Comparison of ENCODE assay signal across 1 cellular context in the genomic region with DNA sequence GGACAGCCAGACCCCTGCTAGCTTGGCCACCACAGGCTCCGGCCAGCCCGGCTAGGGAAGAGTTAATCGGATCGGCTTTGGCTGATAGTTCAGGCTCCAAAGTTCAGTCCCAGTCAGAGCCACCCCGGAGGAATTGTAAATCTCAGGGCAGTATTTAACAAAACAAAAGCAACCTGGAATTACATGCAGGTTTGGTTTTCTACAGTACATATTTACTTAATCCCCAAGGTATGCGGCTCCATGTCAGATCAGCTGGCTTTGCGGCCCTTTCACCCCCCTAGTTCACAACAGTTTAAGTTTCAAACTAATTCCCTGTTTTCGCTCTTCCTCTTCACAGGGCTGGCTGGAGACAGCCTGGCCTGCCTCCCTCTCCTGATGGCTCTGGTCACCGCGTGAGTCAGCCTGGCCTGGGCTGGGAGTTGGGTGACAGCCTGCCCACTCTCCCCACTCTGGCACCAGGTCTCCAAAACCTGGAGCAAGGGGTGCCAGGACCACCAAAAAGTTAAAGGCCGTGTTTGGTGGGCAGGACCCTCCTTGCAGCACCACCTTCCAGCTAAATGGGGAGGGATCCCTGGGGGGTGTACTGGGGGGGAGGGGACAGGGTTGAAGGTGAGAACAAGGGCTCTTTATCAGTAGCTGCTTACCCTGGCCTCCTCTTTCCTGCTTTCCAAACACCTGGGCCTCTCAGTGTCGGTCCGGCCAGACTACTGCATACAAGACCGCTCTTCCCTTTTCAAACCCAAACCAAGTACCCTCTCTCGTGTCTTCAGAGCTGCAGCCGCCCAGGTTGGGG.
TF ChIP-seq lines count a peak whose summit lies in the region.

No MANE protein-coding gene starts in this region.

TF ChIP-seq in HepG2, 621 proteins besides CTCF, POLR2A, EP300 and RAD21 (continued from another document):
- TF ChIP-seq, protein P1, sequence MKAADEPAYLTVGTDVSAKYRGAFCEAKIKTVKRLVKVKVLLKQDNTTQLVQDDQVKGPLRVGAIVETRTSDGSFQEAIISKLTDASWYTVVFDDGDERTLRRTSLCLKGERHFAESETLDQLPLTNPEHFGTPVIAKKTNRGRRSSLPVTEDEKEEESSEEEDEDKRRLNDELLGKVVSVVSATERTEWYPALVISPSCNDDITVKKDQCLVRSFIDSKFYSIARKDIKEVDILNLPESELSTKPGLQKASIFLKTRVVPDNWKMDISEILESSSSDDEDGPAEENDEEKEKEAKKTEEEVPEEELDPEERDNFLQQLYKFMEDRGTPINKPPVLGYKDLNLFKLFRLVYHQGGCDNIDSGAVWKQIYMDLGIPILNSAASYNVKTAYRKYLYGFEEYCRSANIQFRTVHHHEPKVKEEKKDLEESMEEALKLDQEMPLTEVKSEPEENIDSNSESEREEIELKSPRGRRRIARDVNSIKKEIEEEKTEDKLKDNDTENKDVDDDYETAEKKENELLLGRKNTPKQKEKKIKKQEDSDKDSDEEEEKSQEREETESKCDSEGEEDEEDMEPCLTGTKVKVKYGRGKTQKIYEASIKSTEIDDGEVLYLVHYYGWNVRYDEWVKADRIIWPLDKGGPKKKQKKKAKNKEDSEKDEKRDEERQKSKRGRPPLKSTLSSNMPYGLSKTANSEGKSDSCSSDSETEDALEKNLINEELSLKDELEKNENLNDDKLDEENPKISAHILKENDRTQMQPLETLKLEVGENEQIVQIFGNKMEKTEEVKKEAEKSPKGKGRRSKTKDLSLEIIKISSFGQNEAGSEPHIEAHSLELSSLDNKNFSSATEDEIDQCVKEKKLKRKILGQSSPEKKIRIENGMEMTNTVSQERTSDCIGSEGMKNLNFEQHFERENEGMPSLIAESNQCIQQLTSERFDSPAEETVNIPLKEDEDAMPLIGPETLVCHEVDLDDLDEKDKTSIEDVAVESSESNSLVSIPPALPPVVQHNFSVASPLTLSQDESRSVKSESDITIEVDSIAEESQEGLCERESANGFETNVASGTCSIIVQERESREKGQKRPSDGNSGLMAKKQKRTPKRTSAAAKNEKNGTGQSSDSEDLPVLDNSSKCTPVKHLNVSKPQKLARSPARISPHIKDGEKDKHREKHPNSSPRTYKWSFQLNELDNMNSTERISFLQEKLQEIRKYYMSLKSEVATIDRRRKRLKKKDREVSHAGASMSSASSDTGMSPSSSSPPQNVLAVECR (CRISPR knock-in tag; IDR thresholded peaks at IDR 0.05; ENCODE audit: borderline replicate concordance): peak; percentile 82; the same call in 1 of the 2 replicates
- TF ChIP-seq CCAR2 (optimal IDR thresholded peaks at IDR 0.05; ENCODE audit: low read depth, low read length): no peak
- no peak; the same call in 1 of the 2 replicates for TF ChIP-seq ZMYM3 (CRISPR knock-in tag; IDR thresholded peaks at IDR 0.05)
- peak; percentile 66; the same call in 1 of the 2 replicates for TF ChIP-seq NFKBIZ (CRISPR knock-in tag; IDR thresholded peaks at IDR 0.05)
- TF ChIP-seq ZMYM2 (CRISPR knock-in tag; IDR thresholded peaks at IDR 0.05): no peak; the same call in 1 of the 2 replicates
- peak; percentile 72; the same call in 1 of the 2 replicates for TF ChIP-seq ZNF296 (CRISPR knock-in tag; conservative IDR thresholded peaks at IDR 0.05)
- peak; percentile 85; the same call in 1 of the 2 replicates for TF ChIP-seq ERF (CRISPR knock-in tag; IDR thresholded peaks at IDR 0.05)
- TF ChIP-seq SNRNP70 (IDR thresholded peaks at IDR 0.05; ENCODE audit: low read depth, low read length): no peak
- peak; percentile 82 for TF ChIP-seq ELF3 (CRISPR knock-in tag; IDR thresholded peaks at IDR 0.05)
- TF ChIP-seq FOXO1 (CRISPR knock-in tag; IDR thresholded peaks at IDR 0.05): peak; percentile 80
- peak; percentile 15 for TF ChIP-seq RBM39 (IDR thresholded peaks at IDR 0.05; ENCODE audit: low read depth, low read length, poor library complexity, severe bottlenecking)
- no peak; the same call in none of the 2 replicates for TF ChIP-seq TARDBP (CRISPR knock-in tag; IDR thresholded peaks at IDR 0.05)
- TF ChIP-seq, protein P2, sequence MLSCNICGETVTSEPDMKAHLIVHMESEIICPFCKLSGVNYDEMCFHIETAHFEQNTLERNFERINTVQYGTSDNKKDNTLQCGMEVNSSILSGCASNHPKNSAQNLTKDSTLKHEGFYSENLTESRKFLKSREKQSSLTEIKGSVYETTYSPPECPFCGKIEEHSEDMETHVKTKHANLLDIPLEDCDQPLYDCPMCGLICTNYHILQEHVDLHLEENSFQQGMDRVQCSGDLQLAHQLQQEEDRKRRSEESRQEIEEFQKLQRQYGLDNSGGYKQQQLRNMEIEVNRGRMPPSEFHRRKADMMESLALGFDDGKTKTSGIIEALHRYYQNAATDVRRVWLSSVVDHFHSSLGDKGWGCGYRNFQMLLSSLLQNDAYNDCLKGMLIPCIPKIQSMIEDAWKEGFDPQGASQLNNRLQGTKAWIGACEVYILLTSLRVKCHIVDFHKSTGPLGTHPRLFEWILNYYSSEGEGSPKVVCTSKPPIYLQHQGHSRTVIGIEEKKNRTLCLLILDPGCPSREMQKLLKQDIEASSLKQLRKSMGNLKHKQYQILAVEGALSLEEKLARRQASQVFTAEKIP (CRISPR knock-in tag; IDR thresholded peaks at IDR 0.05; ENCODE audit: borderline replicate concordance): no peak
- TF ChIP-seq, protein P3, sequence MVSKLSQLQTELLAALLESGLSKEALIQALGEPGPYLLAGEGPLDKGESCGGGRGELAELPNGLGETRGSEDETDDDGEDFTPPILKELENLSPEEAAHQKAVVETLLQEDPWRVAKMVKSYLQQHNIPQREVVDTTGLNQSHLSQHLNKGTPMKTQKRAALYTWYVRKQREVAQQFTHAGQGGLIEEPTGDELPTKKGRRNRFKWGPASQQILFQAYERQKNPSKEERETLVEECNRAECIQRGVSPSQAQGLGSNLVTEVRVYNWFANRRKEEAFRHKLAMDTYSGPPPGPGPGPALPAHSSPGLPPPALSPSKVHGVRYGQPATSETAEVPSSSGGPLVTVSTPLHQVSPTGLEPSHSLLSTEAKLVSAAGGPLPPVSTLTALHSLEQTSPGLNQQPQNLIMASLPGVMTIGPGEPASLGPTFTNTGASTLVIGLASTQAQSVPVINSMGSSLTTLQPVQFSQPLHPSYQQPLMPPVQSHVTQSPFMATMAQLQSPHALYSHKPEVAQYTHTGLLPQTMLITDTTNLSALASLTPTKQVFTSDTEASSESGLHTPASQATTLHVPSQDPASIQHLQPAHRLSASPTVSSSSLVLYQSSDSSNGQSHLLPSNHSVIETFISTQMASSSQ (IDR thresholded peaks at IDR 0.05; ENCODE audit: low read depth): peak; percentile 52
- TF ChIP-seq, protein P3 (CRISPR knock-in tag; IDR thresholded peaks at IDR 0.05; ENCODE audit: borderline replicate concordance): no peak
- TF ChIP-seq, protein P4, sequence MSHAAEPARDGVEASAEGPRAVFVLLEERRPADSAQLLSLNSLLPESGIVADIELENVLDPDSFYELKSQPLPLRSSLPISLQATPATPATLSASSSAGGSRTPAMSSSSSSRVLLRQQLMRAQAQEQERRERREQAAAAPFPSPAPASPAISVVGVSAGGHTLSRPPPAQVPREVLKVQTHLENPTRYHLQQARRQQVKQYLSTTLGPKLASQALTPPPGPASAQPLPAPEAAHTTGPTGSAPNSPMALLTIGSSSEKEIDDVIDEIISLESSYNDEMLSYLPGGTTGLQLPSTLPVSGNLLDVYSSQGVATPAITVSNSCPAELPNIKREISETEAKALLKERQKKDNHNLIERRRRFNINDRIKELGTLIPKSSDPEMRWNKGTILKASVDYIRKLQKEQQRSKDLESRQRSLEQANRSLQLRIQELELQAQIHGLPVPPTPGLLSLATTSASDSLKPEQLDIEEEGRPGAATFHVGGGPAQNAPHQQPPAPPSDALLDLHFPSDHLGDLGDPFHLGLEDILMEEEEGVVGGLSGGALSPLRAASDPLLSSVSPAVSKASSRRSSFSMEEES (CRISPR knock-in tag; IDR thresholded peaks at IDR 0.05): peak; percentile 84
TF ChIP-seq in HepG2: peak in this region for 251.
